2 cellular contexts compared by ENCODE assay signal in the genomic region with DNA sequence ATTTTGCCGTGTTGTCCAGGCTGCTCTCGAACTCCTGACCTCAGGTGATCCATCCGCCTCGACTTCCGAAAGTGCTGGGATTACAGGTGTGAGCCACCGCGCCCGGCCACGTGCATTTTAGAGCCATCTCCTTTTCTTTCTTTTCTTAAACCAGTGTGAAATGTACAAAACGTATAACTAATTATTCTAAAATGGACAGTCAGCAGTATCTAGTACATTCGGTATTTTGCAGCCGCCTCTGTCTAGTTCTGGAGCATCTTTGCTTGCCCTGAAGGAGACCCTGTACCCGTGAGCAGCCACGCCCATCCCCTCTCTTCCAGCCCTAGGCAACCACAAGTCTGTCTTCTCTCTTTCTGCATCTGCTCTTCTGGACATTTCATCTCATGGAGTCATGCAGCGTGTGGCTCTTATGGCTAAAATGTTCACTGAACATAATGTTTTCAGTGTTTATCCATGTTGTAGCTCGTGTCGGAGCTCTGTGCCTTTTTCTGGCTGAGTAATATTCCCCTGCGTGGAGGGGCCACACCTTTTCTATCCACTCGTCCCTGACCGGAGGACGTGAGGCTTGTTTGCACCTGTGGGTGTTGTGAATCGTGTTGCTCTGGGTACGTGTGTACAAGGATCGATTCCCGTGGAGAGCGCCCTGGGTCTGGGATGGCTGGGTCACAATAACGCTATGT.
TF ChIP-seq lines count a peak whose summit lies in the region.

No MANE protein-coding gene starts in this region.

TF ChIP-seq in A549, 52 proteins besides CTCF, POLR2A, EP300 and RAD21 (continued from another document):
- peak; percentile 16 for TF ChIP-seq MAFK (IDR thresholded peaks at IDR 0.05; ENCODE audit: partially characterized antibody)

TF ChIP-seq in HEK293, 187 proteins besides CTCF, POLR2A, EP300 and RAD21 (continued from another document):
- TF ChIP-seq, protein P1, sequence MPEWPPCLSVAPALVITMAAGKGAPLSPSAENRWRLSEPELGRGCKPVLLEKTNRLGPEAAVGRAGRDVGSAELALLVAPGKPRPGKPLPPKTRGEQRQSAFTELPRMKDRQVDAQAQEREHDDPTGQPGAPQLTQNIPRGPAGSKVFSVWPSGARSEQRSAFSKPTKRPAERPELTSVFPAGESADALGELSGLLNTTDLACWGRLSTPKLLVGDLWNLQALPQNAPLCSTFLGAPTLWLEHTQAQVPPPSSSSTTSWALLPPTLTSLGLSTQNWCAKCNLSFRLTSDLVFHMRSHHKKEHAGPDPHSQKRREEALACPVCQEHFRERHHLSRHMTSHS (tag by site-specific recombination; IDR thresholded peaks at IDR 0.05), result no peak
- peak; percentile 92 for TF ChIP-seq ZNF146 (tag by site-specific recombination; IDR thresholded peaks at IDR 0.05)
